27 cellular contexts compared by ENCODE assay signal in the genomic region with DNA sequence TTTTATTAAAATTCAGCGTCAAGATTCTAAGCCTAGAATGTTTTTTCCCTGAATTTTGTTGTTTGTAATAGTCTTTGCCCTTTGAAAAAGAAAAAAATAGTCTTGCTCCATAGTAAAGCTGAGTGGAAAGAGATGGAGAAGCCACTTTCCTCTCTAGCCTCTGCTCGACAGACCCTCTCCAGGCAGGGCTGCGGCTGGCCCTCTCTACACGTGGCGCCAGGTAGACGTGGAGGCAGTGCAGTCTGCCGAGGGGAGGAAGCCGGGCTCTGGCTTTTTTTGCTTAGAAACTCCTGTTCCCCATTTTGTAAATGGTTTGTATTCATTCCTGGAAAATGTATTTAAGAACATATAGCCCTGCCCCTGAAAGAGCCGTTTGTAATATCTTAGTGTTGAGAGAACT.
"Had no signal": no experiment of that assay in that cellular context is flagged by ENCODE, and none has a peak within 500 bp of the region (broad histone marks: within the 10 kb centered on the region; RNA-seq: fewer than 3 reads in every experiment).

No MANE protein-coding gene starts in this region.

- ATAC-seq: esophagus mucosa, left lung, lower lobe of right lung, mucosa of descending colon, sciatic nerve had no signal

- H3K27me3 Mint-ChIP-seq: activated naive CD8-positive, alpha-beta T cell treated with anti-CD3 and anti-CD28 coated beads, Interleukin-2, amount 10 ng/mL, durations not matched to agents 7 days and 5 days; progenitor cell of endocrine pancreas had no signal

- H3K27ac Mint-ChIP-seq: activated naive CD4-positive, alpha-beta T cell treated with anti-CD3 and anti-CD28 coated beads for 36 hours; activated naive CD8-positive, alpha-beta T cell treated with anti-CD3 and anti-CD28 coated beads, Interleukin-2, amount 10 ng/mL, durations not matched to agents 7 days and 5 days; progenitor cell of endocrine pancreas; T-helper 2 cell treated with Interferon-gamma antibody and Interleukin-4, amounts not matched to agents 5 μg/mL and 100 μg/mL, for 36 hours had no signal

- FAIRE-seq: astrocyte, islet of Langerhans had no signal

- H3K9me3 ChIP-seq: left lung, lower lobe of right lung, mucosa of descending colon, ovary, stomach, tibial artery had no signal

- H3K4me1 ChIP-seq: left lung, lower lobe of right lung, tibial artery had no signal

- H3K27ac ChIP-seq: left lung, lower lobe of right lung, ovary, skin epidermis, stomach, tibial artery had no signal

- H3K4me3 Mint-ChIP-seq: activated naive CD4-positive, alpha-beta T cell treated with anti-CD3 and anti-CD28 coated beads for 36 hours; activated naive CD8-positive, alpha-beta T cell treated with anti-CD3 and anti-CD28 coated beads, Interleukin-2, amount 10 ng/mL, durations not matched to agents 7 days and 5 days; T-helper 2 cell treated with Interferon-gamma antibody and Interleukin-4, amounts not matched to agents 5 μg/mL and 100 μg/mL, for 36 hours had no signal

- H3K9me3 Mint-ChIP-seq: activated naive CD4-positive, alpha-beta T cell treated with anti-CD3 and anti-CD28 coated beads for 36 hours; activated naive CD8-positive, alpha-beta T cell treated with anti-CD3 and anti-CD28 coated beads, Interleukin-2, amount 10 ng/mL, durations not matched to agents 7 days and 5 days; T-helper 2 cell treated with Interferon-gamma antibody and Interleukin-4, amounts not matched to agents 5 μg/mL and 100 μg/mL, for 36 hours had no signal

- H3K27me3 ChIP-seq: left lung, ovary, stomach, tibial artery had no signal

- DNase-seq: activated CD4-positive, alpha-beta T cell treated with anti-CD3 and anti-CD28 coated beads for 4 hours; activated CD4-positive, alpha-beta T cell treated with anti-CD3 and anti-CD28 coated beads, Interleukin-2, amount 50 U/mL, for 48 hours; activated CD4-positive, CD25-positive, alpha-beta regulatory T cell; activated CD8-positive, alpha-beta memory T cell treated with anti-CD3 and anti-CD28 coated beads, Interleukin-2, amount 50 U/mL, for 48 hours; activated effector memory CD4-positive, alpha-beta T cell treated with anti-CD3 and anti-CD28 coated beads, Interleukin-2, amount 50 U/mL, for 16 hours; activated naive CD4-positive, alpha-beta T cell treated with anti-CD3 and anti-CD28 coated beads for 36 hours; activated naive CD8-positive, alpha-beta T cell treated with anti-CD3 and anti-CD28 coated beads, Interleukin-2, amount 10 ng/mL, durations not matched to agents 7 days and 5 days; amniotic stem cell; central memory CD4-positive, alpha-beta T cell; foreskin melanocyte; left lung; lower lobe of right lung; mesendoderm; mucosa of descending colon; ovary; stimulated activated CD4-positive, alpha-beta T cell treated with anti-CD3 and anti-CD28 coated beads, Interleukin-12 subunit alpha, Interleukin-12 subunit beta, amount 100 ng/mL, for 4 hours; stimulated activated CD4-positive, alpha-beta T cell treated with anti-CD3 and anti-CD28 coated beads, Interleukin-4, amount 100 ng/mL, for 1 hour; stomach; T-helper 1 cell; tibial artery had no signal
